ENCODE assay signal across 22 cellular contexts in genomic region chr10:962342-962741, GRCh38.
"Had no signal": no experiment of that assay in that cellular context is flagged by ENCODE, and none has a peak within 500 bp of the region (broad histone marks: within the 10 kb centered on the region; RNA-seq: fewer than 3 reads in every experiment).

No MANE protein-coding gene starts in this region.

- FAIRE-seq: colon, endothelial cell of umbilical vein, frontal cortex, islet of Langerhans, keratinocyte had no signal

- ATAC-seq: foreskin keratinocyte, gastroesophageal sphincter, heart left ventricle, left cardiac atrium, left lung, left ventricle myocardium superior, mucosa of descending colon had no signal

- H3K27ac ChIP-seq: coronary artery, dorsolateral prefrontal cortex, esophagus muscularis mucosa, foreskin keratinocyte, gastroesophageal sphincter, heart left ventricle, left lung, lower lobe of right lung had no signal

- DNase-seq: dermis blood vessel endothelial cell; dorsolateral prefrontal cortex; effector CD4-positive, alpha-beta T cell; effector memory CD4-positive, alpha-beta T cell; foreskin keratinocyte; heart left ventricle; hippocampal formation; left cardiac atrium; left lung; left ventricle myocardium superior; lower lobe of right lung; mesenchymal stem cell; mucosa of descending colon; naive B cell had no signal

- H3K36me3 ChIP-seq: esophagus muscularis mucosa, gastroesophageal sphincter, heart left ventricle, left lung, lower lobe of right lung had no signal

- H3K9me3 ChIP-seq: esophagus muscularis mucosa, gastroesophageal sphincter, heart left ventricle, left lung, lower lobe of right lung, mucosa of descending colon had no signal

- H3K4me1 ChIP-seq: esophagus muscularis mucosa, foreskin keratinocyte, gastroesophageal sphincter, heart left ventricle, left lung, lower lobe of right lung had no signal

- H3K4me3 ChIP-seq: coronary artery, dorsolateral prefrontal cortex, esophagus muscularis mucosa, gastroesophageal sphincter, heart left ventricle, left lung, lower lobe of right lung, mucosa of descending colon had no signal

- H3K27me3 ChIP-seq: dorsolateral prefrontal cortex, heart left ventricle, left lung had no signal
